ENCODE assay signal across 8 cellular contexts in genomic region chr11:65988791-65989592, GRCh38. TPM values are rescaled to one million over a fixed set of nuclear protein-coding genes. Genes with fewer than 3 reads are reported as not detected.
DNase-seq lines count a peak whose midpoint lies in the region; ATAC-seq lines count a peak whose summit lies in the region.

No MANE protein-coding gene starts in this region.

- WGBS in mesendoderm (ENCODE audit: extremely low coverage, insufficient coverage, low lambda C conversion rate), result no CpG with 5 or more reads among the region's 10 CpGs

- peak; percentile 94 for ATAC-seq in GM21423 (IDR thresholded peaks at IDR 0.05; ENCODE audit: unreplicated experiment)
- ATAC-seq in effector memory CD8-positive, alpha-beta T cell (replicated peaks), result peak; percentile 97

- H2BK5ac ChIP-seq in mesendoderm (ENCODE audit: low read length), result no peak overlapping the region

- H4K8ac ChIP-seq in mesendoderm (ENCODE audit: low read depth, low read length), result peak overlapping the region; percentile 39

- H3K4me1 ChIP-seq in mesendoderm (ENCODE audit: control insufficient read depth, low read depth, low read length), result no peaks in the 10 kb centered on the region

- H3K4ac ChIP-seq in mesendoderm (ENCODE audit: low read depth, low read length), result no peak overlapping the region

- no peak overlapping the region for H3K23ac ChIP-seq in mesendoderm (ENCODE audit: low read length)

- H3K79me2 ChIP-seq in mesendoderm (ENCODE audit: control insufficient read depth, insufficient read depth, low read length), result no peaks in the 10 kb centered on the region

- no peak overlapping the region for H2AK5ac ChIP-seq in mesendoderm (ENCODE audit: low read length)

- H3K36me3 ChIP-seq in mesendoderm (ENCODE audit: control insufficient read depth, insufficient read depth, low read length), result no peaks in the 10 kb centered on the region

- no peak overlapping the region for H3K56ac ChIP-seq in mesendoderm (ENCODE audit: low read length)

- H2BK15ac ChIP-seq in mesendoderm (replicated peaks; ENCODE audit: low read depth), result no peak overlapping the region

- peaks cover 6 to 8% of the 10 kb centered on the region in 2 donors for H3K4me1 Mint-ChIP-seq in effector memory CD8-positive, alpha-beta T cell (ENCODE audit: low read depth in 2 of 2)

- H2BK120ac ChIP-seq in mesendoderm (ENCODE audit: low read depth, low read length), result no peak overlapping the region

- H3K4me2 ChIP-seq in mesendoderm (ENCODE audit: low read length), result no peak overlapping the region

- DNase-seq in Caki2 (ENCODE audit: low read depth) (peak; percentile 86), HUDEP-2 (lab: John Stamatoyannopoulos, UW; ENCODE audit: unreplicated experiment in 76 of 76) (peak in 72 of 76 experiments; percentile 49 to 94 (median 84)), NOMO-1 treated with DMSO at 0.1 percent for 48 hours (lab: John Stamatoyannopoulos, UW; ENCODE audit: unreplicated experiment) (peak; percentile 95), mesendoderm (peak; percentile 97)
- peak; percentile 93 for DNase-seq in activated CD8-positive, alpha-beta memory T cell treated with anti-CD3 and anti-CD28 coated beads for 24 hours
- DNase-seq in effector memory CD8-positive, alpha-beta T cell, result peak; percentile 91 to 95 (median 93)
- DNase-seq in stimulated activated CD8-positive, alpha-beta memory T cell treated with anti-CD3 and anti-CD28 coated beads, Interleukin-4, amount 100 ng/mL, for 1 hour (ENCODE audit: low read depth in 2 of 2, low spot score in 1 of 2), result peak; percentile 72 to 83

- no peak overlapping the region for H3K4me3 ChIP-seq in mesendoderm (ENCODE audit: low read length)

- no peak overlapping the region for H3K18ac ChIP-seq in mesendoderm (ENCODE audit: low read length)

- H3K27me3 ChIP-seq in mesendoderm (ENCODE audit: insufficient read depth, low read length, poor library complexity), result no peaks in the 10 kb centered on the region

- H3K27ac Mint-ChIP-seq in effector memory CD8-positive, alpha-beta T cell, result peak overlapping the region in 1 of 2 donors; percentile 66

- H3K36me3 Mint-ChIP-seq in effector memory CD8-positive, alpha-beta T cell (ENCODE audit: insufficient read depth), result peaks cover 4% of the 10 kb centered on the region

- H3K27me3 Mint-ChIP-seq in effector memory CD8-positive, alpha-beta T cell, result no peaks in the 10 kb centered on the region

- H3K79me1 ChIP-seq in mesendoderm (ENCODE audit: low read length), result no peaks in the 10 kb centered on the region

- no peak overlapping the region for H3K9ac ChIP-seq in mesendoderm (ENCODE audit: low read length)

- no peak overlapping the region for H3K27ac ChIP-seq in mesendoderm (ENCODE audit: low read depth, low read length)

- H3K4me3 Mint-ChIP-seq in effector memory CD8-positive, alpha-beta T cell, result no peak overlapping the region

- in situ Hi-C loops in Caki2 (cut with HindIII; ENCODE audit: low pct_unique_long_range_greater_than_20kb, low sequenced_read_pairs), result no loop called here

- H3K9me3 Mint-ChIP-seq in effector memory CD8-positive, alpha-beta T cell, result no peaks in the 10 kb centered on the region

- H4K5ac ChIP-seq in mesendoderm (ENCODE audit: low read length), result no peak overlapping the region

RNA-seq across cellular contexts. Expression of gene EIF1AD, which starts 13.0 kb away (rescaled TPM):
- 35.4 and 53.9 TPM in 2 replicates for total RNA-seq in Caki2 (2014; rRNA removed; shearing (Covaris generic); ENCODE audit: low replicate concordance)
- 26.6 TPM for polyA plus RNA-seq in mesendoderm (2013, experiment 1 of 2)
- polyA plus RNA-seq in mesendoderm (2013, experiment 2 of 2), result 25.7 TPM

RNA-seq across cellular contexts. Expression of gene BANF1, which starts 13.3 kb away (rescaled TPM):
- 361 and 387 TPM in 2 replicates for total RNA-seq in Caki2 (2014; rRNA removed; shearing (Covaris generic); ENCODE audit: low replicate concordance)
- polyA plus RNA-seq in mesendoderm (2013, experiment 1 of 2), result 426 TPM
- 425 TPM for polyA plus RNA-seq in mesendoderm (2013, experiment 2 of 2)

RNA-seq across cellular contexts. Expression of gene CST6, which starts 22.8 kb away (rescaled TPM):
- total RNA-seq in Caki2 (2014; rRNA removed; shearing (Covaris generic); ENCODE audit: low replicate concordance), result not detected in 2 replicates
- 0.88 TPM for polyA plus RNA-seq in mesendoderm (2013, experiment 1 of 2)
- polyA plus RNA-seq in mesendoderm (2013, experiment 2 of 2), result 0.88 TPM

RNA-seq across cellular contexts. Expression of gene SART1, which starts 27.5 kb away (rescaled TPM):
- 28.1 and 68.3 TPM in 2 replicates for total RNA-seq in Caki2 (2014; rRNA removed; shearing (Covaris generic); ENCODE audit: low replicate concordance)
- polyA plus RNA-seq in mesendoderm (2013, experiment 1 of 2), result 58.3 TPM
- 53.7 TPM for polyA plus RNA-seq in mesendoderm (2013, experiment 2 of 2)

RNA-seq across cellular contexts. Expression of gene CATSPER1, which starts 37.3 kb away (rescaled TPM):
- 0.67 and 2.8 TPM in 2 replicates for total RNA-seq in Caki2 (2014; rRNA removed; shearing (Covaris generic); ENCODE audit: low replicate concordance)
- not detected for polyA plus RNA-seq in mesendoderm (2013, experiment 1 of 2)
- polyA plus RNA-seq in mesendoderm (2013, experiment 2 of 2), result not detected
